Comparison of ENCODE assay signal across 25 cellular contexts in genomic region chr5:37121465-37121864, GRCh38.
DNase-seq lines count a peak whose midpoint lies in the region; ATAC-seq, FAIRE-seq and TF ChIP-seq lines count a peak whose summit lies in the region.
"Had no signal": no experiment of that assay in that cellular context is flagged by ENCODE, and none has a peak within 500 bp of the region (broad histone marks: within the 10 kb centered on the region; RNA-seq: fewer than 3 reads in every experiment).

No MANE protein-coding gene starts in this region.

- no peak for TF ChIP-seq CTCF in DND-41 (IDR thresholded peaks at IDR 0.05; ENCODE audit: borderline replicate concordance, extremely low read depth, low read length, poor library complexity, severe bottlenecking)
- no peak for TF ChIP-seq CTCF in OCI-LY1 (IDR thresholded peaks at IDR 0.05; ENCODE audit: low read length)
- no peak for TF ChIP-seq CTCF in GM12878 (IDR thresholded peaks at IDR 0.05 in 2 of 3, conservative IDR thresholded peaks at IDR 0.05 in 1 of 3; ENCODE audit: control insufficient read depth in 2 of 3, extremely low read depth in 1 of 3, insufficient read depth in 1 of 3, low read depth in 3 of 3, low read length in 3 of 3)
- no peak for TF ChIP-seq CTCF in MCF 10A (IDR thresholded peaks at IDR 0.05; ENCODE audit: unreplicated experiment)

- TF ChIP-seq EP300 in GM12878 (IDR thresholded peaks at IDR 0.05; ENCODE audit: borderline replicate concordance in 1 of 2, control insufficient read depth in 1 of 2, low read depth in 2 of 2, low read length in 2 of 2) = no peak

- no peaks in the 10 kb centered on the region for H3K4me1 Mint-ChIP-seq in MCF 10A (ENCODE audit: insufficient read depth, unreplicated experiment)
- H3K4me1 Mint-ChIP-seq: central memory CD8-positive, alpha-beta T cell had no signal

- H3K27ac Mint-ChIP-seq in MCF 10A (ENCODE audit: low read depth, unreplicated experiment) = no peak overlapping the region
- H3K27ac Mint-ChIP-seq: B cell had no signal

- no peak for FAIRE-seq in GM12878 (lab: Jason Lieb, UNC)
- FAIRE-seq: A204.1, astrocyte had no signal

- no peak overlapping the region for H3K4me3 ChIP-seq in DND-41 (ENCODE audit: low read depth in 1 of 2, low read length in 2 of 2)
- H3K4me3 ChIP-seq in OCI-LY1 (ENCODE audit: low read depth, low read length, poor library complexity, severe bottlenecking) = no peak overlapping the region
- no peak overlapping the region for H3K4me3 ChIP-seq in GM12878
- H3K4me3 ChIP-seq: right atrium auricular region, upper lobe of right lung had no signal

- H3K79me2 ChIP-seq in DND-41 (ENCODE audit: insufficient read depth, low read length) (no peaks in the 10 kb centered on the region), OCI-LY1 (ENCODE audit: insufficient read depth, low read length) (no peaks in the 10 kb centered on the region), GM12878 (ENCODE audit: control insufficient read depth, insufficient read depth, low read length) (no peaks in the 10 kb centered on the region)

- ATAC-seq in DND-41 (ENCODE audit: insufficient read depth, low read depth) (no peak), GM12878 (peak; percentile 82), GM21423 (IDR thresholded peaks at IDR 0.05; ENCODE audit: unreplicated experiment) (no peak)
- ATAC-seq: activated CD4-positive, CD25-positive, alpha-beta regulatory T cell treated with anti-CD3 and anti-CD28 coated beads, Interleukin-2, amount 50 U/mL, for 24 hours; SK-N-SH treated with all-trans-retinoic acid at 6 μM for 48 hours; upper lobe of right lung had no signal

- H3K4me1 ChIP-seq in DND-41 (ENCODE audit: insufficient read depth, low read length) = peaks cover 9% of the 10 kb centered on the region
- peaks cover 14% of the 10 kb centered on the region for H3K4me1 ChIP-seq in OCI-LY1 (ENCODE audit: insufficient read depth, low read length, severe bottlenecking)
- H3K4me1 ChIP-seq in GM12878 (ENCODE audit: control insufficient read depth, insufficient read depth, low read length) = no peaks in the 10 kb centered on the region
- H3K4me1 ChIP-seq: right atrium auricular region, upper lobe of right lung had no signal

- no peaks in the 10 kb centered on the region for H3K27me3 Mint-ChIP-seq in MCF 10A (ENCODE audit: insufficient read depth, unreplicated experiment)
- H3K27me3 Mint-ChIP-seq: B cell; central memory CD8-positive, alpha-beta T cell had no signal

- H4K20me1 ChIP-seq in DND-41 (ENCODE audit: insufficient read depth, low read length) (no peaks in the 10 kb centered on the region), OCI-LY1 (ENCODE audit: insufficient read depth, low read length) (no peaks in the 10 kb centered on the region), GM12878 (ENCODE audit: control insufficient read depth, insufficient read depth) (no peaks in the 10 kb centered on the region; the same call in 1 of the 2 replicates)

- intact Hi-C loops in GM12878 (cut with micrococcal nuclease; ENCODE audit: unreplicated experiment) (no loop called here), MCF 10A (cut with micrococcal nuclease) (no loop called here)

- no peak for TF ChIP-seq POLR2A in GM12878 (IDR thresholded peaks at IDR 0.05; ENCODE audit: low read depth, low read length)

- H3K9ac ChIP-seq in DND-41 (ENCODE audit: low read depth, low read length) (no peak overlapping the region), OCI-LY1 (ENCODE audit: low read length) (no peak overlapping the region), GM12878 (ENCODE audit: control insufficient read depth, insufficient read depth, low read length) (no peak overlapping the region)

- CTCF ChIA-PET in GM12878 (lab: Yijun Ruan, JAX) (interaction anchor here (0.7 kb wide), 1 partner anchor 9 kb away, joined by 4 read pairs; no protein-coding TSS in a partner anchor), MCF 10A (lab: Yijun Ruan, JAX) (interaction anchor here (1.1 kb wide), 1 partner anchor 10 kb away, joined by 4 read pairs; no protein-coding TSS in a partner anchor)

- DNase-seq in DND-41 (no peak), GM12878 (ENCODE audit: low read depth, low spot score) (no peak), MCF 10A (ENCODE audit: unreplicated experiment) (no peak), ACHN (no peak)
- no peak for DNase-seq in activated T-cell treated with anti-CD3 and anti-CD28 coated beads, Interleukin-2, amount 50 U/mL, for 1 hour
- DNase-seq: activated naive CD4-positive, alpha-beta T cell treated with anti-CD3 and anti-CD28 coated beads, Interleukin-2, amount 50 U/mL, for 16 hours; activated T-cell treated with anti-CD3 and anti-CD28 coated beads, Interleukin-2, amount 50 U/mL, for 48 hours; GOT3; natural killer cell; NCI-H187 treated with DMSO at 0.1 percent for 48 hours; NCI-H2227 treated with DMSO at 0.1 percent for 48 hours; NCI-H82; stimulated activated CD8-positive, alpha-beta memory T cell treated with anti-CD3 and anti-CD28 coated beads, Interleukin-4, amount 100 ng/mL, for 48 hours; T-helper 9 cell; upper lobe of right lung had no signal

- H3F3A ChIP-seq in OCI-LY1 (ENCODE audit: insufficient read depth, low read length) = no peaks in the 10 kb centered on the region

- H3K27me3 ChIP-seq in DND-41 (ENCODE audit: insufficient read depth, low read length, poor library complexity) = no peaks in the 10 kb centered on the region
- H3K27me3 ChIP-seq in OCI-LY1 (ENCODE audit: insufficient read depth, low read length) = no peaks in the 10 kb centered on the region
- H3K27me3 ChIP-seq in GM12878 (replicated peaks in 1 of 2; ENCODE audit: control insufficient read depth in 2 of 2, insufficient read depth in 2 of 2, low read length in 1 of 2) = no peaks in the 10 kb centered on the region
- H3K27me3 ChIP-seq: right atrium auricular region, upper lobe of right lung had no signal

- RAD21 ChIA-PET in GM12878 (lab: Charles Lee; ENCODE audit: unreplicated experiment) = interaction anchor here (0.9 kb wide), 1 partner anchor 10 kb away, joined by 3 read pairs; no protein-coding TSS in a partner anchor

- in situ Hi-C loops in GM12878 (cut with MboI) (no loop called here), ACHN (cut with HindIII; ENCODE audit: low pct_ligation_motif_present, low pct_unique_long_range_greater_than_20kb, low sequenced_read_pairs) (no loop called here)

- H2AFZ ChIP-seq in DND-41 (ENCODE audit: low read depth, low read length) (no peak overlapping the region), OCI-LY1 (ENCODE audit: low read length) (no peak overlapping the region), GM12878 (ENCODE audit: control insufficient read depth, low read depth, low read length) (no peak overlapping the region)

- no peak for TF ChIP-seq RAD21 in GM12878 (IDR thresholded peaks at IDR 0.05; ENCODE audit: insufficient read depth, low read depth, low read length)

- H3K4me3 Mint-ChIP-seq in MCF 10A (ENCODE audit: unreplicated experiment) = no peak overlapping the region
- H3K4me3 Mint-ChIP-seq: B cell; central memory CD8-positive, alpha-beta T cell; natural killer cell had no signal

- H3K9me3 Mint-ChIP-seq in MCF 10A (ENCODE audit: unreplicated experiment) = no peaks in the 10 kb centered on the region
- H3K9me3 Mint-ChIP-seq: central memory CD8-positive, alpha-beta T cell; natural killer cell had no signal

- 84% methylated on average over 6 of the region's 6 CpGs for WGBS in GM12878 (ENCODE audit: insufficient coverage, insufficient replicate concordance, low lambda C conversion rate, missing lambda C conversion rate)

- no peaks in the 10 kb centered on the region for H3K9me2 ChIP-seq in OCI-LY1 (ENCODE audit: low read depth, low read length)

- BruUV-seq in GM12878 (replicated peaks; lab: Mats Ljungman, UMichigan) (no TSS peak), MCF 10A (replicated peaks; lab: Mats Ljungman, UMichigan) (no TSS peak)

- H3K36me3 Mint-ChIP-seq in MCF 10A (ENCODE audit: insufficient read depth, unreplicated experiment) = peaks cover 64% of the 10 kb centered on the region

- H3K9me3 ChIP-seq in DND-41 (ENCODE audit: insufficient read depth, low read length, severe bottlenecking) (no peaks in the 10 kb centered on the region), KOPT-K1 (ENCODE audit: insufficient read depth, low read length, poor library complexity, severe bottlenecking) (no peaks in the 10 kb centered on the region), OCI-LY1 (ENCODE audit: low read length) (no peaks in the 10 kb centered on the region), GM12878 (replicated peaks; ENCODE audit: control insufficient read depth, insufficient read depth, low read length) (no peaks in the 10 kb centered on the region)
- H3K9me3 ChIP-seq: right atrium auricular region, upper lobe of right lung had no signal

- H3K4me2 ChIP-seq in DND-41 (ENCODE audit: insufficient read depth, low read length) (no peak overlapping the region), OCI-LY1 (ENCODE audit: low read length) (no peak overlapping the region), GM12878 (ENCODE audit: control insufficient read depth, insufficient read depth) (no peak overlapping the region)

- SMC1A ChIA-PET in GM12878 (lab: Charles Lee; ENCODE audit: uncharacterized antibody, unreplicated experiment) = interaction anchor here (0.8 to 1.7 kb wide), 5 partner anchors 9 to 129 kb away, joined by 3 to 5 read pairs (median 4); no protein-coding TSS in a partner anchor

- peaks cover 36% of the 10 kb centered on the region; the same call in 1 of the 2 replicates for H3K36me3 ChIP-seq in DND-41 (ENCODE audit: insufficient read depth, low read length)
- H3K36me3 ChIP-seq in KOPT-K1 (ENCODE audit: insufficient read depth, low read length) = peaks cover 39% of the 10 kb centered on the region
- peaks cover 9% of the 10 kb centered on the region for H3K36me3 ChIP-seq in OCI-LY1 (ENCODE audit: insufficient read depth, low read length)
- H3K36me3 ChIP-seq in GM12878 (ENCODE audit: control insufficient read depth in 2 of 2, insufficient read depth in 2 of 2, low read length in 1 of 2) = peaks cover 0 to 3% of the 10 kb centered on the region in 2 experiments; a peak in 1 of 4 replicates

- peak overlapping the region; percentile 30 for H3K27ac ChIP-seq in DND-41 (ENCODE audit: low read length)
- H3K27ac ChIP-seq in KOPT-K1 (ENCODE audit: low read depth, low read length, poor library complexity, severe bottlenecking) = peak overlapping the region; percentile 56
- H3K27ac ChIP-seq in OCI-LY1 (ENCODE audit: low read depth, low read length, poor library complexity, severe bottlenecking) = peak overlapping the region; percentile 66
- H3K27ac ChIP-seq in GM12878 (ENCODE audit: control insufficient read depth, insufficient read depth) = no peak overlapping the region
- H3K27ac ChIP-seq: right atrium auricular region, upper lobe of right lung had no signal

- POLR2A ChIA-PET in GM12878 (lab: Charles Lee) (no interaction called here), MCF 10A (lab: Yijun Ruan, JAX) (no interaction called here)
